9 cellular contexts compared by ENCODE assay signal in genomic region chr9:129620669-129621295, GRCh38. TPM values are rescaled to one million over a fixed set of nuclear protein-coding genes. Genes with fewer than 3 reads are reported as not detected.
DNase-seq lines count a peak whose midpoint lies in the region; ATAC-seq and TF ChIP-seq lines count a peak whose summit lies in the region.
"Had no signal": no experiment of that assay in that cellular context is flagged by ENCODE, and none has a peak within 500 bp of the region (broad histone marks: within the 10 kb centered on the region; RNA-seq: fewer than 3 reads in every experiment).

A gene with protein sequence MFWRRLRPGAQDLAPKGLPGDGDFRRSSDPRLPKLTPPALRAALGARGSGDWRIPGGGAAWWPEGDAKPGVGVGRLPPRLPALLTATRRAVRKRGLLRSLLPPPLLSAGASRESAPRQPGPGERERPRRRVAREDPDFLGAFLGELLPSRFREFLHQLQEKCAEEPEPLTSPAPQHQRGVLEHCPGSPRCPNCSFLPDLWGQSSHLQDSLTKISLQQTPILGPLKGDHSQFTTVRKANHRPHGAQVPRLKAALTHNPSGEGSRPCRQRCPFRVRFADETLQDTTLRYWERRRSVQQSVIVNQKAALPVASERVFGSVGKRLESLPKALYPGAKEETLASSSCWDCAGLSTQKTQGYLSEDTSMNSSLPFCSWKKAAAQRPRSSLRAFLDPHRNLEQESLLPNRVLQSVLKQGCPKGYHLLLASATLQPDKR (minus strand): TSS chr9:129621101. CDS start chr9:129620574, 527 bp downstream.

- DNase-seq in heart left ventricle: no peak
- DNase-seq in Right ventricle myocardium superior: no peak
- DNase-seq in mammary epithelial cell: no peak
- no peak for DNase-seq in uterus
- no peak for DNase-seq in NCI-H774 (lab: John Stamatoyannopoulos, UW)
- DNase-seq in NK-92 treated with Interleukin-12 subunit alpha and Interleukin-12 subunit beta, amount 100 ng/mL, for 24 hours (lab: John Stamatoyannopoulos, UW): no peak
- DNase-seq in activated effector memory CD4-positive, alpha-beta T cell treated with Interleukin-2 at 50 U/mL for 16 hours: no peak
- DNase-seq: cortex of kidney had no signal

- H3K36me3 ChIP-seq in heart left ventricle (no peaks in the 10 kb centered on the region), mammary epithelial cell (ENCODE audit: insufficient read depth, low read length) (no peaks in the 10 kb centered on the region), mucosa of stomach (ENCODE audit: control insufficient read depth, insufficient read depth, low read length) (no peaks in the 10 kb centered on the region), uterus (no peaks in the 10 kb centered on the region)

- intact Hi-C loops in heart left ventricle (cut with DNase I) (loop anchor here in 1 of 10 donors (5.0 kb wide), 1 partner anchor 488 kb away; no protein-coding TSS in a partner anchor), Right ventricle myocardium superior (cut with DNase I) (no loop called here), mammary epithelial cell (cut with micrococcal nuclease) (no loop called here), uterus (cut with DNase I; ENCODE audit: low total_unique reads) (no loop called here)

- in situ Hi-C loops in mammary epithelial cell (cut with MboI; ENCODE audit: low sequenced_read_pairs in 2 of 2): loop anchor here (5.0 to 25.0 kb wide), 2 partner anchors 283 to 483 kb away; no protein-coding TSS in a partner anchor

- H2AFZ ChIP-seq in mammary epithelial cell (ENCODE audit: low read depth, low read length): peak within 1 kb of the TSS; percentile 83

- H3K27me3 ChIP-seq in heart left ventricle (peaks cover 0 to 27% (median 2%) of the 10 kb centered on the region in 9 donors), mammary epithelial cell (ENCODE audit: insufficient read depth, low read length) (no peaks in the 10 kb centered on the region), mucosa of stomach (ENCODE audit: control insufficient read depth, insufficient read depth, low read length) (no peaks in the 10 kb centered on the region), uterus (no peaks in the 10 kb centered on the region)

- H3K27ac ChIP-seq in heart left ventricle (peak within 1 kb of the TSS in 2 of 12 donors; percentile 2 to 14), mammary epithelial cell (ENCODE audit: insufficient read depth, low read depth, low read length) (no peak within 1 kb of the TSS), uterus (no peak within 1 kb of the TSS)

- no peak for TF ChIP-seq CTCF in heart left ventricle (IDR thresholded peaks at IDR 0.05)
- TF ChIP-seq CTCF in mammary epithelial cell (conservative IDR thresholded peaks at IDR 0.05 in 1 of 2, IDR thresholded peaks at IDR 0.05 in 1 of 2; ENCODE audit: extremely low read depth in 1 of 2, insufficient read depth in 1 of 2, low read depth in 1 of 2, low read length in 2 of 2): no peak
- no peak for TF ChIP-seq CTCF in uterus (IDR thresholded peaks at IDR 0.05)

- H3K9ac ChIP-seq in mammary epithelial cell (ENCODE audit: insufficient read depth, low read length) (no peak within 1 kb of the TSS), mucosa of stomach (ENCODE audit: low read length) (peak within 1 kb of the TSS; percentile 25)

- CTCF ChIA-PET in mammary epithelial cell (lab: Charles Lee; ENCODE audit: low non-redundant PET): no interaction called here

- H3K9me3 ChIP-seq in heart left ventricle (no peaks in the 10 kb centered on the region), mammary epithelial cell (replicated peaks; ENCODE audit: insufficient read depth, low read length) (no peaks in the 10 kb centered on the region), mucosa of stomach (ENCODE audit: control insufficient read depth, low read length) (no peaks in the 10 kb centered on the region), uterus (no peaks in the 10 kb centered on the region)

- H3K4me2 ChIP-seq in mammary epithelial cell (ENCODE audit: insufficient read depth, low read depth, low read length): peak within 1 kb of the TSS; percentile 98

- peaks cover 0 to 31% (median 12%) of the 10 kb centered on the region in 12 donors for H3K4me1 ChIP-seq in heart left ventricle
- H3K4me1 ChIP-seq in mammary epithelial cell (ENCODE audit: insufficient read depth, low read length): peaks cover 24% of the 10 kb centered on the region
- peaks cover 6% of the 10 kb centered on the region for H3K4me1 ChIP-seq in mucosa of stomach (ENCODE audit: control insufficient read depth, insufficient read depth, low read length)
- H3K4me1 ChIP-seq in uterus: no peaks in the 10 kb centered on the region

- ATAC-seq in heart left ventricle (no peak), Right ventricle myocardium superior (ENCODE audit: poor library complexity) (no peak)

- WGBS in heart left ventricle, 4 donors: 23 to 54% (median 29%) methylated on average over 10 to 21 of the region's 21 CpGs
- 44% methylated on average over 11 of the region's 21 CpGs for WGBS in mammary epithelial cell (ENCODE audit: low coverage, missing lambda C conversion rate)

- H3K4me3 ChIP-seq in heart left ventricle (peak within 1 kb of the TSS; percentile 34 to 62 (median 55)), mammary epithelial cell (replicated peaks in 1 of 3; ENCODE audit: insufficient read depth in 1 of 3, low read depth in 2 of 3, low read length in 3 of 3) (peak within 1 kb of the TSS; percentile 32 to 57 (median 39)), mucosa of stomach (ENCODE audit: low read length) (no peak within 1 kb of the TSS), uterus (peak within 1 kb of the TSS; percentile 26 to 35)

- dilution Hi-C loops in mammary epithelial cell (cut with HindIII; ENCODE audit: low sequenced_read_pairs): loop anchor here (5.0 to 25.0 kb wide), 3 partner anchors 98 to 283 kb away; no protein-coding TSS in a partner anchor

- BruUV-seq in mammary epithelial cell (replicated peaks; lab: Mats Ljungman, UMichigan): no TSS peak

- no peaks in the 10 kb centered on the region for H4K20me1 ChIP-seq in mammary epithelial cell (ENCODE audit: insufficient read depth, low read length)

- H3K79me2 ChIP-seq in mammary epithelial cell (ENCODE audit: insufficient read depth, low read length): no peaks in the 10 kb centered on the region

- TF ChIP-seq POLR2A in heart left ventricle (IDR thresholded peaks at IDR 0.05) (no peak), uterus (IDR thresholded peaks at IDR 0.05) (no peak)

RNA-seq across cellular contexts. Expression of the gene that starts here (rescaled TPM):
- total RNA-seq in heart left ventricle (not detected), Right ventricle myocardium superior (not detected), mammary epithelial cell (not detected), uterus (under 1 TPM in 1 of 4 donors, not detected in 3; 0.35 TPM)
- polyA plus RNA-seq in heart left ventricle (not detected), mammary epithelial cell (not detected)
- not detected for polyA minus RNA-seq in mammary epithelial cell
